14 cellular contexts compared by ENCODE assay signal in the genomic region with DNA sequence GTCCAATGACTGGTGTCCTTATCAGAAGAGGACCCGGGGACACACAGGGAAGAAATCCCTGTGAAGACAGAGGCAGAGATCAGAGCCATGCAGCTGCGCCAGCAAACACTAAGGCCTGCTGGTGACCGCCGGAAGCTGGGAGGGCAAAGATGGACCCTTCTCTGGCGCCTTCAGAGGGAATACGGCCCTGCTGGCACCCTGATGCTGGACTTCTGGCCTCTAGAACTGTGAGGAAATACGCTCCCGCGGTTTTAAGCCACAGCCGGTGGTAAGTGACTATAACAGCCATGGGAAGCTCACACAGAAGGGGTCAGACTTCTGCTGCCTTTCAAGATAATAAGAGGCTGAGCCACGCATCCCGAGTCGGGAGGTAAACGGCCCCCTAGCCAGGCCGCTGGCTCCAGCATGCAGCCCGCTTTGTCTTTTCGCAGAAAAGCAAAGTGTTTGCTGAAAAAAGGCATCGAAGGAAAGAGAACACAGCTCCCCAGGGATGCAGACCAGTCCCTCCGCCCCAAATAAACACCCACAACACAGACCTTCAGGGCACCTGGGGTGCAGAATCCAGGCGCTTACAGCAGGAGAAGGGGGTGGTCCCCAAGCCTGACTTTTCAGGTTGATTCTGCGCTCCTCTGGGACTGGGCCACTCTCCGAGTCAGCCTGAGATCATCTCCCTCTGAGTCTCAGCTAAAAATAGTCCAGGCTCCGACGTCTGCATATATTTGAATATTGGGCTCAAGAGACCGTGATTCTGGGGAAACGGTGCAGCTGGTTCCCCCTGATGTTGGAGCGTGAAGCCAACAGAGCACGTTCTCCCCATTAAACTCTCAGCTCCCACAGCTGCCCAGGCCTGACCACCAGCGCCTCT.
DNase-seq lines count a peak whose midpoint lies in the region; ATAC-seq and TF ChIP-seq lines count a peak whose summit lies in the region.
"Had no signal": no experiment of that assay in that cellular context is flagged by ENCODE, and none has a peak within 500 bp of the region (broad histone marks: within the 10 kb centered on the region; RNA-seq: fewer than 3 reads in every experiment).

No MANE protein-coding gene starts in this region.

- TF ChIP-seq POLR2A in transverse colon (IDR thresholded peaks at IDR 0.05) = no peak

- TF ChIP-seq EP300 in transverse colon (IDR thresholded peaks at IDR 0.05; ENCODE audit: low read depth) = no peak

- peak overlapping the region; percentile 60 for H3K4me2 ChIP-seq in GM23338

- intact Hi-C loops in transverse colon (cut with DNase I; ENCODE audit: low total_unique reads) = no loop called here

- WGBS in transverse colon (ENCODE audit: low coverage in 1 of 2), 2 donors = 40 to 52% methylated on average over 1 to 29 of the region's 29 CpGs

- H3K36me3 ChIP-seq in GM23338 (ENCODE audit: insufficient read depth) = no peaks in the 10 kb centered on the region
- H3K36me3 ChIP-seq in transverse colon = no peaks in the 10 kb centered on the region
- H3K36me3 ChIP-seq: neutrophil had no signal

- no peaks in the 10 kb centered on the region for H3K79me2 ChIP-seq in GM23338 (replicated peaks; ENCODE audit: insufficient read depth)

- H3K4me3 ChIP-seq in GM23338 = no peak overlapping the region
- H3K4me3 ChIP-seq in transverse colon = no peak overlapping the region

- H3K4me1 Mint-ChIP-seq in GM23338 = peaks cover 23% of the 10 kb centered on the region
- no peaks in the 10 kb centered on the region for H3K4me1 Mint-ChIP-seq in natural killer cell treated with Interleukin-12 subunit alpha and Interleukin-12 subunit beta and Interleukin-15 and Interleukin-18, amount 100 ng/mL, for 72 hours (ENCODE audit: low read depth in 2 of 2)
- H3K4me1 Mint-ChIP-seq: central memory CD8-positive, alpha-beta T cell had no signal

- peaks cover 6% of the 10 kb centered on the region; the same call in 1 of the 2 replicates for H3F3A ChIP-seq in GM23338 (replicated peaks; ENCODE audit: low read depth)

- DNase-seq in GM23338 (ENCODE audit: low spot score) (peak; percentile 28), NCI-H82 (lab: John Stamatoyannopoulos, UW) (peak; percentile 61), caudate nucleus (lab: John Stamatoyannopoulos, UW) (peak in 22 of 61 donors; percentile 13 to 70 (median 34)), occipital lobe (lab: John Stamatoyannopoulos, UW) (peak; percentile 40), transverse colon (no peak)
- no peak for DNase-seq in natural killer cell treated with Interleukin-12 subunit alpha and Interleukin-12 subunit beta and Interleukin-15 and Interleukin-18, amount 100 ng/mL, for 72 hours (ENCODE audit: low spot score)
- DNase-seq: activated CD4-positive, alpha-beta T cell treated with anti-CD3 and anti-CD28 coated beads for 4 hours; left colon; NCI-H446 treated with DMSO at 0.1 percent for 48 hours had no signal

- H3K27me3 ChIP-seq in GM23338 (ENCODE audit: insufficient read depth) (no peaks in the 10 kb centered on the region), transverse colon (peaks cover 8% of the 10 kb centered on the region)

- peaks cover 5% of the 10 kb centered on the region; the same call in 1 of the 3 replicates for H3K36me3 Mint-ChIP-seq in GM23338 (ENCODE audit: low read depth)
- H3K36me3 Mint-ChIP-seq in natural killer cell treated with Interleukin-12 subunit alpha and Interleukin-12 subunit beta and Interleukin-15 and Interleukin-18, amount 100 ng/mL, for 72 hours = no peaks in the 10 kb centered on the region

- H3K4me1 ChIP-seq in GM23338 (ENCODE audit: insufficient read depth) (peaks cover 14% of the 10 kb centered on the region), transverse colon (no peaks in the 10 kb centered on the region)

- in situ Hi-C loops in transverse colon (cut with MboI; ENCODE audit: low pct_ligation_motif_present in 1 of 4, low pct_unique_long_range_greater_than_20kb in 1 of 4, low sequenced_read_pairs in 3 of 4) = no loop called here

- no peaks in the 10 kb centered on the region for H3K9me3 ChIP-seq in transverse colon
- H3K9me3 ChIP-seq: neutrophil had no signal

- H3K27ac ChIP-seq in GM23338 (ENCODE audit: low read depth) = 0 out of 2 replicates have a peak overlapping the region, but pooled peaks have one; percentile 45
- H3K27ac ChIP-seq in caudate nucleus (ENCODE audit: low read depth, low read length) = peak overlapping the region; percentile 58
- no peak overlapping the region for H3K27ac ChIP-seq in transverse colon
- H3K27ac ChIP-seq: neutrophil had no signal

- H3K9me2 ChIP-seq in GM23338 (ENCODE audit: insufficient read depth) = no peaks in the 10 kb centered on the region

- TF ChIP-seq CTCF in GM23338 (conservative IDR thresholded peaks at IDR 0.05; ENCODE audit: low read depth in 2 of 2) (no peak), transverse colon (IDR thresholded peaks at IDR 0.05) (no peak)

- ATAC-seq in GM23338 = peak; percentile 62
- no peak for ATAC-seq in HG03565 (IDR thresholded peaks at IDR 0.05; ENCODE audit: unreplicated experiment)
- no peak for ATAC-seq in GM21515 (IDR thresholded peaks at IDR 0.05; ENCODE audit: unreplicated experiment)
- no peak for ATAC-seq in natural killer cell treated with Interleukin-12 subunit alpha and Interleukin-12 subunit beta and Interleukin-15 and Interleukin-18, amount 100 ng/mL, for 72 hours
- ATAC-seq: HCT116, left colon had no signal

- H3K27me3 Mint-ChIP-seq in GM23338 (ENCODE audit: insufficient read depth, low read depth, poor library complexity) = peaks cover 15% of the 10 kb centered on the region
- peaks cover 0 to 2% of the 10 kb centered on the region in 2 donors for H3K27me3 Mint-ChIP-seq in natural killer cell treated with Interleukin-12 subunit alpha and Interleukin-12 subunit beta and Interleukin-15 and Interleukin-18, amount 100 ng/mL, for 72 hours

- H4K20me1 ChIP-seq in GM23338 (replicated peaks; ENCODE audit: insufficient read depth) = no peaks in the 10 kb centered on the region; the same call in 1 of the 2 replicates

- no peak overlapping the region for H2AFZ ChIP-seq in GM23338

- H3K27ac Mint-ChIP-seq in GM23338 = no peak overlapping the region
- H3K27ac Mint-ChIP-seq in natural killer cell treated with Interleukin-12 subunit alpha and Interleukin-12 subunit beta and Interleukin-15 and Interleukin-18, amount 100 ng/mL, for 72 hours = no peak overlapping the region

- no peak overlapping the region; the same call in 2 of the 3 replicates for H3K4me3 Mint-ChIP-seq in GM23338
- H3K4me3 Mint-ChIP-seq in natural killer cell treated with Interleukin-12 subunit alpha and Interleukin-12 subunit beta and Interleukin-15 and Interleukin-18, amount 100 ng/mL, for 72 hours = no peak overlapping the region
- H3K4me3 Mint-ChIP-seq: central memory CD8-positive, alpha-beta T cell had no signal

- H3K9me3 Mint-ChIP-seq in GM23338 = peaks cover 5% of the 10 kb centered on the region; the same call in 1 of the 3 replicates
- H3K9me3 Mint-ChIP-seq in natural killer cell treated with Interleukin-12 subunit alpha and Interleukin-12 subunit beta and Interleukin-15 and Interleukin-18, amount 100 ng/mL, for 72 hours = no peaks in the 10 kb centered on the region
- H3K9me3 Mint-ChIP-seq: central memory CD8-positive, alpha-beta T cell had no signal

TF ChIP-seq in GM23338, 12 proteins besides CTCF, POLR2A, EP300 and RAD21 (continues in another document):
- TF ChIP-seq CREB1 (CRISPR knock-in tag; IDR thresholded peaks at IDR 0.05; ENCODE audit: low read depth) (no peak), POLR2AphosphoS5 (IDR thresholded peaks at IDR 0.05; ENCODE audit: low read depth) (no peak), EZH2phosphoT487 (IDR thresholded peaks at IDR 0.05; ENCODE audit: unreplicated experiment) (no peak), NANOG (IDR thresholded peaks at IDR 0.05; ENCODE audit: borderline replicate concordance) (no peak)

Comparison
In these comparisons a context has a peak if more than half of its experiments do, and no peak if none do; other contexts are left out.
1. DNase-seq: peak in GM23338 (single experiment), NCI-H82 (single experiment) and occipital lobe (single experiment); none in transverse colon (single experiment) and natural killer cell treated with Interleukin-12 subunit alpha and Interleukin-12 subunit beta and Interleukin-15 and Interleukin-18, amount 100 ng/mL, for 72 hours (single experiment).
2. H3K27ac ChIP-seq: peak in GM23338 (single experiment) and caudate nucleus (single experiment); none in transverse colon (0 of 4).